ENCODE assay signal across 21 cellular contexts in the genomic region with DNA sequence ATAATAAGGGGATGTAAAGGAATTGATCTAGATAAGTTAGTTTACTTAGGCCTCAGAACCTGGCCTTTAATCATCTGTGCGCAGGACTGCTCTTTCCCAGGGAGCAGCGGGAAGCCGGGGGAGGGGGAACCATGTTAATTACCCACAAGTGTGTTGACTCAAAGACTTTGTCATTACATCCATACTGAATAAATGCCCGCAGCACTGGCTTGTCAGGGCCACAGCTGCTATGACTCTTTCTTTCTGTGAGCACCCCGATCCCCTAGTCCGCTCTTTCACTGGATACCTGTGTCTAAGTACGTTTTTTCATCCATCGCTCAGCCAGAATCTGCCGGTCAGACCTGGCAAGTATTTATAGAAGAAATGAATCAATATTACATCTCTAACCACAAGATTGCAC.
DNase-seq lines count a peak whose midpoint lies in the region; ATAC-seq, FAIRE-seq and TF ChIP-seq lines count a peak whose summit lies in the region.
"Had no signal": no experiment of that assay in that cellular context is flagged by ENCODE, and none has a peak within 500 bp of the region (broad histone marks: within the 10 kb centered on the region; RNA-seq: fewer than 3 reads in every experiment).

No MANE protein-coding gene starts in this region.

- H3K4me3 ChIP-seq in left ventricle myocardium inferior (no peak overlapping the region), bronchial epithelial cell (ENCODE audit: low read depth, low read length) (no peak overlapping the region)
- H3K4me3 ChIP-seq: vagina had no signal

- no peak for FAIRE-seq in bronchial epithelial cell (lab: Jason Lieb, UNC)

- no peaks in the 10 kb centered on the region for H3K27me3 ChIP-seq in left ventricle myocardium inferior (ENCODE audit: low read depth)
- H3K27me3 ChIP-seq in bronchial epithelial cell (ENCODE audit: control insufficient read depth, insufficient read depth, low read length), result no peaks in the 10 kb centered on the region
- H3K27me3 ChIP-seq: vagina had no signal

- H3K27ac ChIP-seq in left ventricle myocardium inferior (replicated peaks), result peak overlapping the region; percentile 88
- H3K27ac ChIP-seq: HL-60, vagina had no signal

- no peak for TF ChIP-seq CTCF in left ventricle myocardium inferior (IDR thresholded peaks at IDR 0.05; ENCODE audit: borderline replicate concordance)
- no peak for TF ChIP-seq CTCF in bronchial epithelial cell (IDR thresholded peaks at IDR 0.05; ENCODE audit: insufficient read depth, low read length, severe bottlenecking)

- intact Hi-C loops in left ventricle myocardium inferior (cut with micrococcal nuclease) (no loop called here), left cardiac atrium (cut with DNase I) (no loop called here), left colon (cut with DNase I, micrococcal nuclease) (no loop called here)

- H3K4me1 ChIP-seq in left ventricle myocardium inferior, result peaks cover 64% of the 10 kb centered on the region

- DNase-seq in left ventricle myocardium inferior (no peak), left cardiac atrium (no peak), bronchial epithelial cell (ENCODE audit: low read depth) (peak; percentile 75), left colon (peak; percentile 45 to 70), DMS53 (lab: John Stamatoyannopoulos, UW) (no peak), amygdala (lab: John Stamatoyannopoulos, UW) (no peak)
- DNase-seq in stimulated activated CD4-positive, alpha-beta T cell treated with anti-CD3 and anti-CD28 coated beads, Interleukin-4, amount 100 ng/mL, for 4 hours, result no peak
- DNase-seq: activated CD4-positive, alpha-beta T cell treated with anti-CD3 and anti-CD28 coated beads for 48 hours; activated effector memory CD4-positive, alpha-beta T cell treated with Interleukin-2 at 50 U/mL for 16 hours; DMS153; HFFc6; MV-4-11; natural killer cell; NCI-H187; NCI-H2227 treated with DMSO at 0.1 percent for 48 hours; NK-92 treated with Interleukin-12 subunit alpha and Interleukin-12 subunit beta, amount 100 ng/mL, for 24 hours; posterior cingulate gyrus; stimulated activated CD4-positive, alpha-beta T cell treated with anti-CD3 and anti-CD28 coated beads, Interleukin-4, amount 100 ng/mL, for 24 hours had no signal

- ATAC-seq in left cardiac atrium (no peak), left colon (peak; percentile 68), HG03432 (IDR thresholded peaks at IDR 0.05; ENCODE audit: unreplicated experiment) (no peak)
- ATAC-seq: natural killer cell had no signal

- H3K36me3 ChIP-seq in left ventricle myocardium inferior, result no peaks in the 10 kb centered on the region
- H3K36me3 ChIP-seq in bronchial epithelial cell (ENCODE audit: control insufficient read depth, insufficient read depth, low read length), result peaks cover 2% of the 10 kb centered on the region
- H3K36me3 ChIP-seq: vagina had no signal

- no peaks in the 10 kb centered on the region for H3K9me3 ChIP-seq in left ventricle myocardium inferior (replicated peaks)
- H3K9me3 ChIP-seq: vagina had no signal

Comparison
In these comparisons a context has a peak if more than half of its experiments do, and no peak if none do; other contexts are left out.
1. DNase-seq: peak in bronchial epithelial cell (single experiment) and left colon (2 of 2); none in left ventricle myocardium inferior (single experiment), left cardiac atrium (single experiment), stimulated activated CD4-positive, alpha-beta T cell treated with anti-CD3 and anti-CD28 coated beads, Interleukin-4, amount 100 ng/mL, for 4 hours (0 of 2), DMS53 (single experiment) and amygdala (0 of 56).